1 cellular context compared by ENCODE assay signal in the genomic region with DNA sequence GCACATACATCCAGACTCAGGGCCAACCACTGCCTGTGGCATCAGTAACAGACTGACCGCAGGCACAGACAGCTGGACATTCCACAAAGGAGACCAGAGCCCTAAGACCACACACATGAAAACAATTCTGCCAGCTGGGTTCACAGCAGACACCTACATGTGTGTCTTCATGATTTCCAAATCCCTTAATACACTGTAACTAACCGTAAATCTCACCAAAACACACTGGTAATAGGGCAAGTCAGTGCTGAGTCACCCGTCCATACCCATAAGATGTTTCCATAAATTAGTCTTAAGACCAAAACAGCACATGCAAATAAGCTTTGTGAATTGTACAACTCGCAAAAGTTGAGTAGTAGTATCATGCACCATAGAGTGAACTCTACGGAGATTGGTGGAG.
TF ChIP-seq lines count a peak whose summit lies in the region.

No MANE protein-coding gene starts in this region.

TF ChIP-seq in GM23338, 12 proteins besides CTCF, POLR2A, EP300 and RAD21 (continued from another document):
- TF ChIP-seq, protein P1, sequence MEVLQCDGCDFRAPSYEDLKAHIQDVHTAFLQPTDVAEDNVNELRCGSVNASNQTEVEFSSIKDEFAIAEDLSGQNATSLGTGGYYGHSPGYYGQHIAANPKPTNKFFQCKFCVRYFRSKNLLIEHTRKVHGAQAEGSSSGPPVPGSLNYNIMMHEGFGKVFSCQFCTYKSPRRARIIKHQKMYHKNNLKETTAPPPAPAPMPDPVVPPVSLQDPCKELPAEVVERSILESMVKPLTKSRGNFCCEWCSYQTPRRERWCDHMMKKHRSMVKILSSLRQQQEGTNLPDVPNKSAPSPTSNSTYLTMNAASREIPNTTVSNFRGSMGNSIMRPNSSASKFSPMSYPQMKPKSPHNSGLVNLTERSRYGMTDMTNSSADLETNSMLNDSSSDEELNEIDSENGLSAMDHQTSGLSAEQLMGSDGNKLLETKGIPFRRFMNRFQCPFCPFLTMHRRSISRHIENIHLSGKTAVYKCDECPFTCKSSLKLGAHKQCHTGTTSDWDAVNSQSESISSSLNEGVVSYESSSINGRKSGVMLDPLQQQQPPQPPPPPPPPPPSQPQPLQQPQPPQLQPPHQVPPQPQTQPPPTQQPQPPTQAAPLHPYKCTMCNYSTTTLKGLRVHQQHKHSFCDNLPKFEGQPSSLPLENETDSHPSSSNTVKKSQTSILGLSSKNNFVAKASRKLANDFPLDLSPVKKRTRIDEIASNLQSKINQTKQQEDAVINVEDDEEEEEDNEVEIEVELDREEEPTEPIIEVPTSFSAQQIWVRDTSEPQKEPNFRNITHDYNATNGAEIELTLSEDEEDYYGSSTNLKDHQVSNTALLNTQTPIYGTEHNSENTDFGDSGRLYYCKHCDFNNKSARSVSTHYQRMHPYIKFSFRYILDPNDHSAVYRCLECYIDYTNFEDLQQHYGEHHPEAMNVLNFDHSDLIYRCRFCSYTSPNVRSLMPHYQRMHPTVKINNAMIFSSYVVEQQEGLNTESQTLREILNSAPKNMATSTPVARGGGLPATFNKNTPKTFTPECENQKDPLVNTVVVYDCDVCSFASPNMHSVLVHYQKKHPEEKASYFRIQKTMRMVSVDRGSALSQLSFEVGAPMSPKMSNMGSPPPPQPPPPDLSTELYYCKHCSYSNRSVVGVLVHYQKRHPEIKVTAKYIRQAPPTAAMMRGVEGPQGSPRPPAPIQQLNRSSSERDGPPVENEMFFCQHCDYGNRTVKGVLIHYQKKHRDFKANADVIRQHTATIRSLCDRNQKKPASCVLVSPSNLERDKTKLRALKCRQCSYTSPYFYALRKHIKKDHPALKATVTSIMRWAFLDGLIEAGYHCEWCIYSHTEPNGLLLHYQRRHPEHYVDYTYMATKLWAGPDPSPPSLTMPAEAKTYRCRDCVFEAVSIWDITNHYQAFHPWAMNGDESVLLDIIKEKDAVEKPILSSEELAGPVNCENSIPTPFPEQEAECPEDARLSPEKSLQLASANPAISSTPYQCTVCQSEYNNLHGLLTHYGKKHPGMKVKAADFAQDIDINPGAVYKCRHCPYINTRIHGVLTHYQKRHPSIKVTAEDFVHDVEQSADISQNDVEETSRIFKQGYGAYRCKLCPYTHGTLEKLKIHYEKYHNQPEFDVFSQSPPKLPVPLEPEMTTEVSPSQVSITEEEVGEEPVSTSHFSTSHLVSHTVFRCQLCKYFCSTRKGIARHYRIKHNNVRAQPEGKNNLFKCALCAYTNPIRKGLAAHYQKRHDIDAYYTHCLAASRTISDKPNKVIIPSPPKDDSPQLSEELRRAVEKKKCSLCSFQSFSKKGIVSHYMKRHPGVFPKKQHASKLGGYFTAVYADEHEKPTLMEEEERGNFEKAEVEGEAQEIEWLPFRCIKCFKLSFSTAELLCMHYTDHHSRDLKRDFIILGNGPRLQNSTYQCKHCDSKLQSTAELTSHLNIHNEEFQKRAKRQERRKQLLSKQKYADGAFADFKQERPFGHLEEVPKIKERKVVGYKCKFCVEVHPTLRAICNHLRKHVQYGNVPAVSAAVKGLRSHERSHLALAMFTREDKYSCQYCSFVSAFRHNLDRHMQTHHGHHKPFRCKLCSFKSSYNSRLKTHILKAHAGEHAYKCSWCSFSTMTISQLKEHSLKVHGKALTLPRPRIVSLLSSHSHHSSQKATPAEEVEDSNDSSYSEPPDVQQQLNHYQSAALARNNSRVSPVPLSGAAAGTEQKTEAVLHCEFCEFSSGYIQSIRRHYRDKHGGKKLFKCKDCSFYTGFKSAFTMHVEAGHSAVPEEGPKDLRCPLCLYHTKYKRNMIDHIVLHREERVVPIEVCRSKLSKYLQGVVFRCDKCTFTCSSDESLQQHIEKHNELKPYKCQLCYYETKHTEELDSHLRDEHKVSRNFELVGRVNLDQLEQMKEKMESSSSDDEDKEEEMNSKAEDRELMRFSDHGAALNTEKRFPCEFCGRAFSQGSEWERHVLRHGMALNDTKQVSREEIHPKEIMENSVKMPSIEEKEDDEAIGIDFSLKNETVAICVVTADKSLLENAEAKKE (CRISPR knock-in tag; IDR thresholded peaks at IDR 0.05): no peak
- TF ChIP-seq, protein P2, sequence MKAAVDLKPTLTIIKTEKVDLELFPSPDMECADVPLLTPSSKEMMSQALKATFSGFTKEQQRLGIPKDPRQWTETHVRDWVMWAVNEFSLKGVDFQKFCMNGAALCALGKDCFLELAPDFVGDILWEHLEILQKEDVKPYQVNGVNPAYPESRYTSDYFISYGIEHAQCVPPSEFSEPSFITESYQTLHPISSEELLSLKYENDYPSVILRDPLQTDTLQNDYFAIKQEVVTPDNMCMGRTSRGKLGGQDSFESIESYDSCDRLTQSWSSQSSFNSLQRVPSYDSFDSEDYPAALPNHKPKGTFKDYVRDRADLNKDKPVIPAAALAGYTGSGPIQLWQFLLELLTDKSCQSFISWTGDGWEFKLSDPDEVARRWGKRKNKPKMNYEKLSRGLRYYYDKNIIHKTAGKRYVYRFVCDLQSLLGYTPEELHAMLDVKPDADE (IDR thresholded peaks at IDR 0.05): no peak
- TF ChIP-seq ZNF331 (CRISPR knock-in tag; IDR thresholded peaks at IDR 0.05; ENCODE audit: low read depth) (no peak), CREB1 (CRISPR knock-in tag; IDR thresholded peaks at IDR 0.05; ENCODE audit: low read depth) (no peak)
TF ChIP-seq in GM23338: peak in this region for 0.
